Comparison of ENCODE assay signal across 8 cellular contexts in the genomic region with DNA sequence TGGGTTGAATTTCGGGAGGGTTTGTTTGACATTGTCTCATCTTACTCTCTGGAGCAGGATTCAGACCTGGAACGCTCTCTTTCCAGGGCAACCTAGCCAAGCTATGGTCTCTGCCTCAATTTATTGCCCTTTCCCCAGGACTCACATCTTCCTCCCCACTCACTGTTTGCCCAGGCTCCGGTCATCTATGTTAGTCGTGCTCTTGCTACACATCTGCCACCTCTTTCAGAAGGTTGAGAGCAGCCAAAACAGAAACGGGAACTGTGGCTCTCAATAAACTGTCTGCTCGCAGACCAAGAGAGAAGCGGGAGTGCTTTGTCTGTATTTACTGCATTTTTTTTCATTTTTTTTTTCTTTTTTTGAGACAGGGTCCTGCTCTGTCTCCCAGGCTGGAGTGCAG.
DNase-seq lines count a peak whose midpoint lies in the region; ATAC-seq and TF ChIP-seq lines count a peak whose summit lies in the region.

No MANE protein-coding gene starts in this region.

- no peak overlapping the region for H3K4me3 Mint-ChIP-seq in nephron

- TF ChIP-seq CTCF in OCI-LY7 (conservative IDR thresholded peaks at IDR 0.05; ENCODE audit: low read length), result no peak
- TF ChIP-seq CTCF in nephron (IDR thresholded peaks at IDR 0.05; ENCODE audit: unreplicated experiment in 3 of 3), result no peak

- H3K27ac ChIP-seq in OCI-LY7 (ENCODE audit: low read depth, low read length, poor library complexity, severe bottlenecking), result peak overlapping the region; percentile 98

- CTCF ChIA-PET in OCI-LY7 (lab: Charles Lee; ENCODE audit: unreplicated experiment), result interaction anchor here (1.4 kb wide), 1 partner anchor 10 kb away, joined by 5 read pairs; no protein-coding TSS in a partner anchor

- H3K4me3 ChIP-seq in OCI-LY7 (ENCODE audit: low read depth, low read length, poor library complexity, severe bottlenecking), result peak overlapping the region; percentile 30

- ATAC-seq in GM18907 (IDR thresholded peaks at IDR 0.05; ENCODE audit: unreplicated experiment), result peak; percentile 37
- peak; percentile 53 for ATAC-seq in HG02870 (IDR thresholded peaks at IDR 0.05; ENCODE audit: unreplicated experiment)
- no peak for ATAC-seq in GM19328 (IDR thresholded peaks at IDR 0.05; ENCODE audit: unreplicated experiment)
- no peak for ATAC-seq in esophagus mucosa

- no peak overlapping the region for H2AFZ ChIP-seq in OCI-LY7 (ENCODE audit: low read length)

- H3K9me3 ChIP-seq in OCI-LY7 (ENCODE audit: low read length), result no peaks in the 10 kb centered on the region; the same call in 1 of the 2 replicates

- DNase-seq in OCI-LY7 (ENCODE audit: low spot score) (peak; percentile 85), HK-2 (ENCODE audit: unreplicated experiment) (no peak)
- DNase-seq in stimulated activated CD4-positive, alpha-beta T cell treated with anti-CD3 and anti-CD28 coated beads, Interleukin-1b, Interleukin-23, amount 100 ng/mL, for 48 hours, result no peak

- TSS peak; percentile 70 for BruUV-seq in OCI-LY7 (replicated peaks; lab: Mats Ljungman, UMichigan)

- no peaks in the 10 kb centered on the region for H4K20me1 ChIP-seq in OCI-LY7 (ENCODE audit: insufficient read depth, low read length)

- H3K27ac Mint-ChIP-seq in nephron, result peak overlapping the region in 2 of 3 experiments; percentile 13 to 76

- POLR2A ChIA-PET in OCI-LY7 (lab: Charles Lee), result interaction anchor here (0.5 to 3.5 kb wide), 14 partner anchors 8 to 734 kb away, joined by 3 to 20 read pairs (median 6); a partner anchor contains a TSS

- H3K36me3 ChIP-seq in OCI-LY7 (ENCODE audit: insufficient read depth, low read length), result peaks cover 73% of the 10 kb centered on the region

- H3K9me2 ChIP-seq in OCI-LY7 (ENCODE audit: insufficient read depth, low read length), result no peaks in the 10 kb centered on the region

- peaks cover 99% of the 10 kb centered on the region for H3K79me2 ChIP-seq in OCI-LY7 (ENCODE audit: insufficient read depth, low read depth, low read length)

- H3K9me3 Mint-ChIP-seq in nephron, result peaks cover 3% of the 10 kb centered on the region

- H3K4me1 Mint-ChIP-seq in nephron, result peaks cover 4% of the 10 kb centered on the region

- H3K4me2 ChIP-seq in OCI-LY7 (ENCODE audit: low read length), result peak overlapping the region; percentile 87

- H3K36me3 Mint-ChIP-seq in nephron (ENCODE audit: low read depth), result peaks cover 32% of the 10 kb centered on the region

- no peaks in the 10 kb centered on the region for H3K27me3 Mint-ChIP-seq in nephron (ENCODE audit: low read depth)

- peaks cover 95% of the 10 kb centered on the region for H3K4me1 ChIP-seq in OCI-LY7 (ENCODE audit: insufficient read depth, low read length, poor library complexity, severe bottlenecking)

- intact Hi-C loops in OCI-LY7 (cut with micrococcal nuclease; ENCODE audit: unreplicated experiment), result loop anchor here (1.0 to 5.0 kb wide), 3 partner anchors 12 to 125 kb away; a partner anchor contains a TSS

Comparison
In these comparisons a context has a peak if more than half of its experiments do, and no peak if none do; other contexts are left out.
1. ATAC-seq: peak in GM18907 (single experiment) and HG02870 (single experiment); none in GM19328 (single experiment) and esophagus mucosa (single experiment).